In the genomic region with DNA sequence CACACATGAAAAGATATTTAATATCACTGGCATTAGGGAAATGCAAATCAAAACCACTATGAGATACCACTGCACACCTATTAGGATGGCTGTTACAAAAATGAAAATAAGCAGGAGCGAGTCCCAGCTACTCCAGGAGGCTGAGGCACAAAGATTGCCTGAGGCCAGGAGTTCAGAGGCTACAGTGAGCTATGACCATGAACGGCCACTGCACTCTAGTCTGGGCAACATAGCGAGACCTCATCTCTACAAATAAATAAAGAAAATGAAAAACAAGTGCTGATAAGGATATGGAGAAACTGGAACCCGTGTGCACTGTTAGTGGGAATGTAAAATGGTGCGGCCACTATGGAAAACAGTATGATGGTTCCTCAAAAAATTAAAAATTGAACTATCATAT, we compare ENCODE assay signal across 1 cellular context.
TF ChIP-seq lines count a peak whose summit lies in the region.

No MANE protein-coding gene starts in this region.

TF ChIP-seq in A549, 52 proteins besides CTCF, POLR2A, EP300 and RAD21 (continued from another document):
- TF ChIP-seq ZFP36 (IDR thresholded peaks at IDR 0.05; ENCODE audit: borderline replicate concordance, partially characterized antibody) = no peak
